Comparison of ENCODE assay signal across 4 cellular contexts in the genomic region with DNA sequence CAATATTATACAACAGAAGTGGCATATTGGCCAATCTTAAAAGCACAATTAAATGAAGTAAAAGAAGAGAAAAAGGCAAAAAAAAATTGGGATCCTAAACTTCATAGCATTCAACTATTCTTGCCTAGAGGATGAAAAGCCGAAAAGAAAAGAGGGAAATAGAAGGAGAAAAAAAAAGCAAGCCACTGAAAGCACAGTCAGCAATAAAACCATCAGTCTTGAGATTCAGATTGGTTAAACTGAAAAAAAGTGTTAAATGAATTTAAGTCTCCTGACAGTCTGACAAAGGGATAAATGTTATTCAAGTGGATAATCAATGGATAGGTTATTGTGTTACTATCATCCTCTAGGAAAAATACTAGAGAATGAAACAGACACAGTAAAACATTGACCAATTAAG.
A peak's percentile ranks its signal among the peaks of the same experiment; 100 is the strongest.
TF ChIP-seq lines count a peak whose summit lies in the region.

No MANE protein-coding gene starts in this region.

TF ChIP-seq in A549, 52 proteins besides CTCF, POLR2A, EP300 and RAD21:
- TF ChIP-seq, protein P1, sequence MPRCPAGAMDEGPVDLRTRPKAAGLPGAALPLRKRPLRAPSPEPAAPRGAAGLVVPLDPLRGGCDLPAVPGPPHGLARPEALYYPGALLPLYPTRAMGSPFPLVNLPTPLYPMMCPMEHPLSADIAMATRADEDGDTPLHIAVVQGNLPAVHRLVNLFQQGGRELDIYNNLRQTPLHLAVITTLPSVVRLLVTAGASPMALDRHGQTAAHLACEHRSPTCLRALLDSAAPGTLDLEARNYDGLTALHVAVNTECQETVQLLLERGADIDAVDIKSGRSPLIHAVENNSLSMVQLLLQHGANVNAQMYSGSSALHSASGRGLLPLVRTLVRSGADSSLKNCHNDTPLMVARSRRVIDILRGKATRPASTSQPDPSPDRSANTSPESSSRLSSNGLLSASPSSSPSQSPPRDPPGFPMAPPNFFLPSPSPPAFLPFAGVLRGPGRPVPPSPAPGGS (IDR thresholded peaks at IDR 0.05): no peak
- TF ChIP-seq FOXS1 (CRISPR knock-in tag; IDR thresholded peaks at IDR 0.05) (no peak), CBX8 (IDR thresholded peaks at IDR 0.05) (no peak), MAFK (IDR thresholded peaks at IDR 0.05; ENCODE audit: partially characterized antibody) (peak; percentile 65), JUN (IDR thresholded peaks at IDR 0.05) (no peak), EHF (CRISPR knock-in tag; IDR thresholded peaks at IDR 0.05) (no peak), HOXB13 (CRISPR knock-in tag; IDR thresholded peaks at IDR 0.05; ENCODE audit: low read depth) (no peak), JUNB (IDR thresholded peaks at IDR 0.05) (no peak)
- TF ChIP-seq, protein P2, sequence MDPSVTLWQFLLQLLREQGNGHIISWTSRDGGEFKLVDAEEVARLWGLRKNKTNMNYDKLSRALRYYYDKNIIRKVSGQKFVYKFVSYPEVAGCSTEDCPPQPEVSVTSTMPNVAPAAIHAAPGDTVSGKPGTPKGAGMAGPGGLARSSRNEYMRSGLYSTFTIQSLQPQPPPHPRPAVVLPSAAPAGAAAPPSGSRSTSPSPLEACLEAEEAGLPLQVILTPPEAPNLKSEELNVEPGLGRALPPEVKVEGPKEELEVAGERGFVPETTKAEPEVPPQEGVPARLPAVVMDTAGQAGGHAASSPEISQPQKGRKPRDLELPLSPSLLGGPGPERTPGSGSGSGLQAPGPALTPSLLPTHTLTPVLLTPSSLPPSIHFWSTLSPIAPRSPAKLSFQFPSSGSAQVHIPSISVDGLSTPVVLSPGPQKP (IDR thresholded peaks at IDR 0.05; ENCODE audit: low read depth, low read length): no peak

TF ChIP-seq in IMR-90, 13 proteins besides CTCF, POLR2A, EP300 and RAD21:
- TF ChIP-seq, protein P2 (IDR thresholded peaks at IDR 0.05; ENCODE audit: borderline replicate concordance, low read depth, low read length): no peak
- TF ChIP-seq, protein P3, sequence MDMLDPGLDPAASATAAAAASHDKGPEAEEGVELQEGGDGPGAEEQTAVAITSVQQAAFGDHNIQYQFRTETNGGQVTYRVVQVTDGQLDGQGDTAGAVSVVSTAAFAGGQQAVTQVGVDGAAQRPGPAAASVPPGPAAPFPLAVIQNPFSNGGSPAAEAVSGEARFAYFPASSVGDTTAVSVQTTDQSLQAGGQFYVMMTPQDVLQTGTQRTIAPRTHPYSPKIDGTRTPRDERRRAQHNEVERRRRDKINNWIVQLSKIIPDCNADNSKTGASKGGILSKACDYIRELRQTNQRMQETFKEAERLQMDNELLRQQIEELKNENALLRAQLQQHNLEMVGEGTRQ (IDR thresholded peaks at IDR 0.05; ENCODE audit: low read depth, low read length): no peak
- TF ChIP-seq MAFK (IDR thresholded peaks at IDR 0.05; ENCODE audit: low read depth, low read length) (peak; percentile 74), MAZ (IDR thresholded peaks at IDR 0.05; ENCODE audit: borderline replicate concordance, low read depth, low read length) (no peak), BHLHE40 (IDR thresholded peaks at IDR 0.05; ENCODE audit: low read depth, low read length) (no peak)

TF ChIP-seq in GM12878, 131 proteins besides CTCF, POLR2A, EP300 and RAD21 (continues in another document):
- TF ChIP-seq EED (IDR thresholded peaks at IDR 0.05; ENCODE audit: low read depth) (no peak), CREB1 (IDR thresholded peaks at IDR 0.05; ENCODE audit: low read depth) (no peak), ASH2L (IDR thresholded peaks at IDR 0.05; ENCODE audit: borderline replicate concordance, low read depth) (no peak), BRCA1 (IDR thresholded peaks at IDR 0.05; ENCODE audit: low read depth, low read length) (no peak), SMAD1 (IDR thresholded peaks at IDR 0.05; ENCODE audit: low read depth, partially characterized antibody) (no peak), TCF3 (IDR thresholded peaks at IDR 0.05; ENCODE audit: borderline replicate concordance, insufficient read depth, low read depth, low read length) (no peak), SIX5 (IDR thresholded peaks at IDR 0.05; ENCODE audit: low read depth, low read length, severe bottlenecking) (no peak), CHD1 (IDR thresholded peaks at IDR 0.05; ENCODE audit: low read depth, low read length) (no peak), STAT3 (IDR thresholded peaks at IDR 0.05; ENCODE audit: low read depth, low read length) (no peak), POLR2AphosphoS5 (IDR thresholded peaks at IDR 0.05; ENCODE audit: low read length) (no peak)
- TF ChIP-seq, protein P4, sequence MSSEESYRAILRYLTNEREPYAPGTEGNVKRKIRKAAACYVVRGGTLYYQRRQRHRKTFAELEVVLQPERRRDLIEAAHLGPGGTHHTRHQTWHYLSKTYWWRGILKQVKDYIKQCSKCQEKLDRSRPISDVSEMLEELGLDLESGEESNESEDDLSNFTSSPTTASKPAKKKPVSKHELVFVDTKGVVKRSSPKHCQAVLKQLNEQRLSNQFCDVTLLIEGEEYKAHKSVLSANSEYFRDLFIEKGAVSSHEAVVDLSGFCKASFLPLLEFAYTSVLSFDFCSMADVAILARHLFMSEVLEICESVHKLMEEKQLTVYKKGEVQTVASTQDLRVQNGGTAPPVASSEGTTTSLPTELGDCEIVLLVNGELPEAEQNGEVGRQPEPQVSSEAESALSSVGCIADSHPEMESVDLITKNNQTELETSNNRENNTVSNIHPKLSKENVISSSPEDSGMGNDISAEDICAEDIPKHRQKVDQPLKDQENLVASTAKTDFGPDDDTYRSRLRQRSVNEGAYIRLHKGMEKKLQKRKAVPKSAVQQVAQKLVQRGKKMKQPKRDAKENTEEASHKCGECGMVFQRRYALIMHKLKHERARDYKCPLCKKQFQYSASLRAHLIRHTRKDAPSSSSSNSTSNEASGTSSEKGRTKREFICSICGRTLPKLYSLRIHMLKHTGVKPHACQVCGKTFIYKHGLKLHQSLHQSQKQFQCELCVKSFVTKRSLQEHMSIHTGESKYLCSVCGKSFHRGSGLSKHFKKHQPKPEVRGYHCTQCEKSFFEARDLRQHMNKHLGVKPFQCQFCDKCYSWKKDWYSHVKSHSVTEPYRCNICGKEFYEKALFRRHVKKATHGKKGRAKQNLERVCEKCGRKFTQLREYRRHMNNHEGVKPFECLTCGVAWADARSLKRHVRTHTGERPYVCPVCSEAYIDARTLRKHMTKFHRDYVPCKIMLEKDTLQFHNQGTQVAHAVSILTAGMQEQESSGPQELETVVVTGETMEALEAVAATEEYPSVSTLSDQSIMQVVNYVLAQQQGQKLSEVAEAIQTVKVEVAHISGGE (CRISPR knock-in tag; IDR thresholded peaks at IDR 0.05): no peak
- TF ChIP-seq, protein P5, sequence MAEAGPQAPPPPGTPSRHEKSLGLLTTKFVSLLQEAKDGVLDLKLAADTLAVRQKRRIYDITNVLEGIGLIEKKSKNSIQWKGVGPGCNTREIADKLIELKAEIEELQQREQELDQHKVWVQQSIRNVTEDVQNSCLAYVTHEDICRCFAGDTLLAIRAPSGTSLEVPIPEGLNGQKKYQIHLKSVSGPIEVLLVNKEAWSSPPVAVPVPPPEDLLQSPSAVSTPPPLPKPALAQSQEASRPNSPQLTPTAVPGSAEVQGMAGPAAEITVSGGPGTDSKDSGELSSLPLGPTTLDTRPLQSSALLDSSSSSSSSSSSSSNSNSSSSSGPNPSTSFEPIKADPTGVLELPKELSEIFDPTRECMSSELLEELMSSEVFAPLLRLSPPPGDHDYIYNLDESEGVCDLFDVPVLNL (IDR thresholded peaks at IDR 0.05; ENCODE audit: low read depth, low read length): no peak
- TF ChIP-seq, protein P6, sequence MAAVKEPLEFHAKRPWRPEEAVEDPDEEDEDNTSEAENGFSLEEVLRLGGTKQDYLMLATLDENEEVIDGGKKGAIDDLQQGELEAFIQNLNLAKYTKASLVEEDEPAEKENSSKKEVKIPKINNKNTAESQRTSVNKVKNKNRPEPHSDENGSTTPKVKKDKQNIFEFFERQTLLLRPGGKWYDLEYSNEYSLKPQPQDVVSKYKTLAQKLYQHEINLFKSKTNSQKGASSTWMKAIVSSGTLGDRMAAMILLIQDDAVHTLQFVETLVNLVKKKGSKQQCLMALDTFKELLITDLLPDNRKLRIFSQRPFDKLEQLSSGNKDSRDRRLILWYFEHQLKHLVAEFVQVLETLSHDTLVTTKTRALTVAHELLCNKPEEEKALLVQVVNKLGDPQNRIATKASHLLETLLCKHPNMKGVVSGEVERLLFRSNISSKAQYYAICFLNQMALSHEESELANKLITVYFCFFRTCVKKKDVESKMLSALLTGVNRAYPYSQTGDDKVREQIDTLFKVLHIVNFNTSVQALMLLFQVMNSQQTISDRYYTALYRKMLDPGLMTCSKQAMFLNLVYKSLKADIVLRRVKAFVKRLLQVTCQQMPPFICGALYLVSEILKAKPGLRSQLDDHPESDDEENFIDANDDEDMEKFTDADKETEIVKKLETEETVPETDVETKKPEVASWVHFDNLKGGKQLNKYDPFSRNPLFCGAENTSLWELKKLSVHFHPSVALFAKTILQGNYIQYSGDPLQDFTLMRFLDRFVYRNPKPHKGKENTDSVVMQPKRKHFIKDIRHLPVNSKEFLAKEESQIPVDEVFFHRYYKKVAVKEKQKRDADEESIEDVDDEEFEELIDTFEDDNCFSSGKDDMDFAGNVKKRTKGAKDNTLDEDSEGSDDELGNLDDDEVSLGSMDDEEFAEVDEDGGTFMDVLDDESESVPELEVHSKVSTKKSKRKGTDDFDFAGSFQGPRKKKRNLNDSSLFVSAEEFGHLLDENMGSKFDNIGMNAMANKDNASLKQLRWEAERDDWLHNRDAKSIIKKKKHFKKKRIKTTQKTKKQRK (IDR thresholded peaks at IDR 0.05; ENCODE audit: low read depth, low read length): no peak

TF ChIP-seq in H1, 55 proteins besides CTCF, POLR2A, EP300 and RAD21:
- TF ChIP-seq CHD1 (IDR thresholded peaks at IDR 0.05; ENCODE audit: low read depth, low read length): no peak
- TF ChIP-seq MAFK (IDR thresholded peaks at IDR 0.05; ENCODE audit: low read depth, low read length): 0 out of 2 replicates have a peak, but pooled peaks have one; percentile 10
TF ChIP-seq in H1: peak in this region for 1.
